1 cellular context compared by ENCODE assay signal in genomic region chr17:4600563-4600962, GRCh38.
TF ChIP-seq lines count a peak whose summit lies in the region.

No MANE protein-coding gene starts in this region.

TF ChIP-seq in H1, 55 proteins besides CTCF, POLR2A, EP300 and RAD21:
- TF ChIP-seq KDM5A (IDR thresholded peaks at IDR 0.05; ENCODE audit: low read length) (no peak), NRF1 (IDR thresholded peaks at IDR 0.05; ENCODE audit: low read depth, low read length) (no peak), JUN (IDR thresholded peaks at IDR 0.05; ENCODE audit: low read depth, low read length) (no peak), RXRA (IDR thresholded peaks at IDR 0.05; ENCODE audit: insufficient read depth, low read depth, low read length) (no peak), BCL11A (IDR thresholded peaks at IDR 0.05; ENCODE audit: low read depth in 2 of 2, low read length in 2 of 2) (no peak), RFX5 (IDR thresholded peaks at IDR 0.05; ENCODE audit: borderline replicate concordance, low read depth, low read length) (no peak), CEBPB (IDR thresholded peaks at IDR 0.05; ENCODE audit: low read depth, low read length) (no peak), TAF1 (IDR thresholded peaks at IDR 0.05; ENCODE audit: low read depth, low read length) (no peak), BRCA1 (IDR thresholded peaks at IDR 0.05; ENCODE audit: low read depth, low read length) (no peak), POU5F1 (IDR thresholded peaks at IDR 0.05; ENCODE audit: low read depth, low read length) (no peak), TBP (IDR thresholded peaks at IDR 0.05; ENCODE audit: low read depth, low read length) (no peak), SAP30 (IDR thresholded peaks at IDR 0.05; ENCODE audit: insufficient read depth, insufficient replicate concordance, low read length) (no peak), SUZ12 (IDR thresholded peaks at IDR 0.05; ENCODE audit: low read length) (no peak), RNF2 (IDR thresholded peaks at IDR 0.05; ENCODE audit: borderline replicate concordance, low read depth, low read length, missing control alignments, poor library complexity, severe bottlenecking) (no peak), GABPA (IDR thresholded peaks at IDR 0.05; ENCODE audit: borderline replicate concordance, insufficient read depth, low read length) (no peak), CHD1 (IDR thresholded peaks at IDR 0.05; ENCODE audit: low read depth, low read length) (no peak), EGR1 (IDR thresholded peaks at IDR 0.05; ENCODE audit: borderline replicate concordance, low read depth, low read length) (no peak)
- TF ChIP-seq, protein P1, sequence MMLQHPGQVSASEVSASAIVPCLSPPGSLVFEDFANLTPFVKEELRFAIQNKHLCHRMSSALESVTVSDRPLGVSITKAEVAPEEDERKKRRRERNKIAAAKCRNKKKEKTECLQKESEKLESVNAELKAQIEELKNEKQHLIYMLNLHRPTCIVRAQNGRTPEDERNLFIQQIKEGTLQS (IDR thresholded peaks at IDR 0.05; ENCODE audit: insufficient read depth, low read depth, low read length), result no peak
